In the genomic region with DNA sequence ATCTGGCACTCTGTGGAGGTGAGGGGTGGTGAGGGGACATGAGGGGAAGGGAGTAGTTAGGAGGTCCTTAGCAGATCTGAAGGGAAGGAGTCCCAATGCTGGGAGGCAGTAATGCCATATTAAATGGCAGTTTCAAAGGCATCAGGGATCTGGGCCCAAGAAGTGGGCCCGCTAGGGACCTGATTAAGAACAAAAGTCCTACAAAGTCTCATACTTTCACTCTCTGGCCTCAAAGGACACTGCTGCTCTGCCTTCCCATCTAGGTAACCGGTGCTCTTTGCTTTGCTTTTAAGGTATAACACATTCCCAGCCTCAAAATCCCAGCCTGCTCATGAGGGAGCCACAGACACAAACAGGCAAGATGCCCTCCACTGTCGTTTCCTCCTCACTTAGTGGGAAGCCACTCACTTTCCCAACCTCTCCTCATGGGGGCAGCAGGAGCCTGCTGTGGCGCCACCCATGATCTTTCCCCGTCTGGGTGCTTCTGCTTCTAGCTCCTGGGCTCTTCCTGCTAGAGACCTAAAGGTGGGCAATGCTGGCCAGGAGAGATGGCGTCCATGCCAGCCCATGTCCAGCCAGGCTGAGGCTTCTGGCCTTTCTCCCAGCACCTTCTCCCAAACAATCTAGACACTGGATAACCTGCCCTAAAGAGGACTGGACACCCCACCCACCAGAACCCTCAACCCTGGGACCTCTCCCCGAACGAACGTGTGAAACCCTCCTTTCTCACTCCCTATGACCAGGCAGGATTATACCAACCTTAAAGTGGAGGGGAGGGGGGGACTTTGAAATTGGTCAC, we compare ENCODE assay signal across 8 cellular contexts.
DNase-seq lines count a peak whose midpoint lies in the region; ATAC-seq and TF ChIP-seq lines count a peak whose summit lies in the region.

No MANE protein-coding gene starts in this region.

- H2AFZ ChIP-seq in fibroblast of lung (ENCODE audit: low read length), result no peak overlapping the region

- peak; percentile 38 for DNase-seq in CD1c-positive myeloid dendritic cell (ENCODE audit: extremely low spot score)
- DNase-seq in NCI-H1694 (lab: John Stamatoyannopoulos, UW), result peak; percentile 50
- peak; percentile 46 to 60 for DNase-seq in fibroblast of lung (ENCODE audit: low read depth in 2 of 2)
- DNase-seq in natural killer cell treated with Interleukin-12 subunit alpha and Interleukin-12 subunit beta and Interleukin-15 and Interleukin-18, amount 100 ng/mL, for 72 hours (ENCODE audit: low spot score), result no peak
- no peak for DNase-seq in lower leg skin (ENCODE audit: low spot score in 2 of 2)

- no peaks in the 10 kb centered on the region for H3K36me3 ChIP-seq in fibroblast of lung (ENCODE audit: control insufficient read depth, insufficient read depth, low read length)

- peak; percentile 37 for ATAC-seq in GM18520 (IDR thresholded peaks at IDR 0.05; ENCODE audit: unreplicated experiment)
- ATAC-seq in HG02943 (IDR thresholded peaks at IDR 0.05; ENCODE audit: low read depth, unreplicated experiment), result peak; percentile 62
- peak; percentile 56 to 63 for ATAC-seq in natural killer cell treated with Interleukin-12 subunit alpha and Interleukin-12 subunit beta and Interleukin-15 and Interleukin-18, amount 100 ng/mL, for 72 hours

- H4K20me1 ChIP-seq in fibroblast of lung (ENCODE audit: control insufficient read depth, extremely low read depth, insufficient read depth, low read length), result no peaks in the 10 kb centered on the region

- TF ChIP-seq POLR2A in lower leg skin (IDR thresholded peaks at IDR 0.05), result no peak

- no peaks in the 10 kb centered on the region for H3K27me3 Mint-ChIP-seq in natural killer cell treated with Interleukin-12 subunit alpha and Interleukin-12 subunit beta and Interleukin-15 and Interleukin-18, amount 100 ng/mL, for 72 hours

- H3K27ac Mint-ChIP-seq in natural killer cell treated with Interleukin-12 subunit alpha and Interleukin-12 subunit beta and Interleukin-15 and Interleukin-18, amount 100 ng/mL, for 72 hours, result no peak overlapping the region

- no peak overlapping the region for H3K27ac ChIP-seq in fibroblast of lung (ENCODE audit: insufficient read depth, low read length)

- intact Hi-C loops in lower leg skin (cut with DNase I; ENCODE audit: low total_unique reads), result loop anchor here (10.0 kb wide), 1 partner anchor 119 kb away; no protein-coding TSS in a partner anchor

- no peaks in the 10 kb centered on the region for H3K9me3 ChIP-seq in fibroblast of lung (ENCODE audit: control insufficient read depth, insufficient read depth, low read depth, low read length)

- TF ChIP-seq CTCF in WI38 (IDR thresholded peaks at IDR 0.05; ENCODE audit: low read depth, low read length) (peak; percentile 57), fibroblast of lung (conservative IDR thresholded peaks at IDR 0.05 in 1 of 2, IDR thresholded peaks at IDR 0.05 in 1 of 2; ENCODE audit: low read depth in 1 of 2, low read length in 2 of 2) (peak; percentile 52 to 79), lower leg skin (IDR thresholded peaks at IDR 0.05) (peak in 1 of 3 donors; percentile 39)

- no peaks in the 10 kb centered on the region for H3K79me2 ChIP-seq in fibroblast of lung (ENCODE audit: control insufficient read depth, insufficient read depth, low read length)

- no peak overlapping the region for H3K4me3 Mint-ChIP-seq in natural killer cell treated with Interleukin-12 subunit alpha and Interleukin-12 subunit beta and Interleukin-15 and Interleukin-18, amount 100 ng/mL, for 72 hours

- no peaks in the 10 kb centered on the region for H3K36me3 Mint-ChIP-seq in natural killer cell treated with Interleukin-12 subunit alpha and Interleukin-12 subunit beta and Interleukin-15 and Interleukin-18, amount 100 ng/mL, for 72 hours

- WGBS in lower leg skin, 2 donors, result 54% methylated on average over 9 of the region's 9 CpGs

- H3K4me3 ChIP-seq in WI38 (ENCODE audit: low read depth, low read length) (no peak overlapping the region), fibroblast of lung (replicated peaks in 1 of 4; ENCODE audit: control extremely low read depth in 1 of 4, insufficient read depth in 1 of 4, low read depth in 3 of 4, low read length in 4 of 4) (no peak overlapping the region), lower leg skin (ENCODE audit: low read depth, poor library complexity, severe bottlenecking) (no peak overlapping the region)

- no peaks in the 10 kb centered on the region for H3K27me3 ChIP-seq in fibroblast of lung (ENCODE audit: control insufficient read depth, insufficient read depth, low read length)

- H3K4me1 Mint-ChIP-seq in natural killer cell treated with Interleukin-12 subunit alpha and Interleukin-12 subunit beta and Interleukin-15 and Interleukin-18, amount 100 ng/mL, for 72 hours (ENCODE audit: low read depth in 2 of 2), result no peaks in the 10 kb centered on the region

- no peak overlapping the region for H3K9ac ChIP-seq in fibroblast of lung (ENCODE audit: insufficient read depth, low read length)

- no peak overlapping the region for H3K4me2 ChIP-seq in fibroblast of lung (ENCODE audit: extremely low read depth, insufficient read depth, low read length)

- no peaks in the 10 kb centered on the region for H3K9me3 Mint-ChIP-seq in natural killer cell treated with Interleukin-12 subunit alpha and Interleukin-12 subunit beta and Interleukin-15 and Interleukin-18, amount 100 ng/mL, for 72 hours

- H3K4me1 ChIP-seq in fibroblast of lung (ENCODE audit: control insufficient read depth, extremely low read depth, insufficient read depth, low read length), result no peaks in the 10 kb centered on the region

Comparison
In these comparisons a context has a peak if more than half of its experiments do, and no peak if none do; other contexts are left out.
1. DNase-seq: peak in CD1c-positive myeloid dendritic cell (single experiment), NCI-H1694 (single experiment) and fibroblast of lung (2 of 2); none in natural killer cell treated with Interleukin-12 subunit alpha and Interleukin-12 subunit beta and Interleukin-15 and Interleukin-18, amount 100 ng/mL, for 72 hours (single experiment) and lower leg skin (0 of 2).
2. Peak in every context shown above with its lines, with median percentiles within 50 percentile points of each other: ATAC-seq.